ENCODE assay signal across 9 cellular contexts in genomic region chr3:31227152-31227581, GRCh38.
DNase-seq lines count a peak whose midpoint lies in the region; ATAC-seq lines count a peak whose summit lies in the region.
"Had no signal": no experiment of that assay in that cellular context is flagged by ENCODE, and none has a peak within 500 bp of the region (broad histone marks: within the 10 kb centered on the region; RNA-seq: fewer than 3 reads in every experiment).

No MANE protein-coding gene starts in this region.

- ATAC-seq in GM19324 (IDR thresholded peaks at IDR 0.05; ENCODE audit: low FRiP score, unreplicated experiment) (peak; percentile 48), HG03025 (IDR thresholded peaks at IDR 0.05; ENCODE audit: low FRiP score, unreplicated experiment) (no peak)

- intact Hi-C loops in activated T-helper 1 cell treated with anti-CD3 and anti-CD28 coated beads, Interleukin-12 subunit alpha, Interleukin-12 subunit beta, Interleukin-2, Interleukin-4 antibody, amounts not matched to agents 30 ng/mL and 10 ng/mL and 1 ng/mL, durations not matched to agents 14 hours and 24 hours and 36 hours (cut with micrococcal nuclease), result loop anchor here (1.0 to 5.0 kb wide), 2 partner anchors 9 to 305 kb away; partner anchors contain the start of gene STT3B

- H3K27me3 ChIP-seq in H7 (ENCODE audit: control insufficient read depth, insufficient read depth, low read length), result no peaks in the 10 kb centered on the region

- H3K36me3 ChIP-seq in H7 (replicated peaks; ENCODE audit: control insufficient read depth, insufficient read depth, low read length), result no peaks in the 10 kb centered on the region; the same call in 1 of the 2 replicates

- H3K4me3 Mint-ChIP-seq in activated T-helper 1 cell treated with anti-CD3 and anti-CD28 coated beads, Interleukin-12 subunit alpha, Interleukin-12 subunit beta, Interleukin-2, Interleukin-4 antibody, amounts not matched to agents 30 ng/mL and 10 ng/mL and 1 ng/mL, durations not matched to agents 14 hours and 24 hours and 36 hours, result peak overlapping the region; percentile 17

- peaks cover 13% of the 10 kb centered on the region for H3K9me3 Mint-ChIP-seq in activated T-helper 1 cell treated with anti-CD3 and anti-CD28 coated beads, Interleukin-12 subunit alpha, Interleukin-12 subunit beta, Interleukin-2, Interleukin-4 antibody, amounts not matched to agents 30 ng/mL and 10 ng/mL and 1 ng/mL, durations not matched to agents 14 hours and 24 hours and 36 hours

- peaks cover 83% of the 10 kb centered on the region for H3K4me1 Mint-ChIP-seq in activated T-helper 1 cell treated with anti-CD3 and anti-CD28 coated beads, Interleukin-12 subunit alpha, Interleukin-12 subunit beta, Interleukin-2, Interleukin-4 antibody, amounts not matched to agents 30 ng/mL and 10 ng/mL and 1 ng/mL, durations not matched to agents 14 hours and 24 hours and 36 hours (ENCODE audit: low read depth)

- peak overlapping the region; percentile 70 for H3K27ac Mint-ChIP-seq in activated T-helper 1 cell treated with anti-CD3 and anti-CD28 coated beads, Interleukin-12 subunit alpha, Interleukin-12 subunit beta, Interleukin-2, Interleukin-4 antibody, amounts not matched to agents 30 ng/mL and 10 ng/mL and 1 ng/mL, durations not matched to agents 14 hours and 24 hours and 36 hours
- H3K27ac Mint-ChIP-seq: progenitor cell of endocrine pancreas had no signal

- H3K36me3 Mint-ChIP-seq in activated T-helper 1 cell treated with anti-CD3 and anti-CD28 coated beads, Interleukin-12 subunit alpha, Interleukin-12 subunit beta, Interleukin-2, Interleukin-4 antibody, amounts not matched to agents 30 ng/mL and 10 ng/mL and 1 ng/mL, durations not matched to agents 14 hours and 24 hours and 36 hours (ENCODE audit: low read depth), result peaks cover 5% of the 10 kb centered on the region

- peak; percentile 86 for DNase-seq in CD1c-positive myeloid dendritic cell (ENCODE audit: extremely low spot score)
- peak; percentile 90 to 96 for DNase-seq in Kasumi-1 (lab: John Stamatoyannopoulos, UW)
- DNase-seq in activated T-helper 1 cell treated with anti-CD3 and anti-CD28 coated beads, Interleukin-12 subunit alpha, Interleukin-12 subunit beta, Interleukin-2, Interleukin-4 antibody, amounts not matched to agents 30 ng/mL and 10 ng/mL and 1 ng/mL, durations not matched to agents 14 hours and 24 hours and 36 hours (ENCODE audit: low spot score), result no peak
- no peak for DNase-seq in hippocampal formation (lab: John Stamatoyannopoulos, UW)
- DNase-seq in H7, result no peak
- DNase-seq in COLO829 (ENCODE audit: low spot score), result no peak

- H3K4me3 ChIP-seq in H7 (ENCODE audit: insufficient read depth, low read depth, low read length), result no peak overlapping the region

- no peaks in the 10 kb centered on the region for H3K27me3 Mint-ChIP-seq in activated T-helper 1 cell treated with anti-CD3 and anti-CD28 coated beads, Interleukin-12 subunit alpha, Interleukin-12 subunit beta, Interleukin-2, Interleukin-4 antibody, amounts not matched to agents 30 ng/mL and 10 ng/mL and 1 ng/mL, durations not matched to agents 14 hours and 24 hours and 36 hours (ENCODE audit: insufficient read depth)
- H3K27me3 Mint-ChIP-seq: progenitor cell of endocrine pancreas had no signal

Comparison
In these comparisons a context has a peak if more than half of its experiments do, and no peak if none do; other contexts are left out.
1. DNase-seq: peak in CD1c-positive myeloid dendritic cell (single experiment) and Kasumi-1 (2 of 2); none in activated T-helper 1 cell treated with anti-CD3 and anti-CD28 coated beads, Interleukin-12 subunit alpha, Interleukin-12 subunit beta, Interleukin-2, Interleukin-4 antibody, amounts not matched to agents 30 ng/mL and 10 ng/mL and 1 ng/mL, durations not matched to agents 14 hours and 24 hours and 36 hours (single experiment), hippocampal formation (0 of 2), H7 (single experiment) and COLO829 (single experiment).